ENCODE assay signal across 18 cellular contexts in the genomic region with DNA sequence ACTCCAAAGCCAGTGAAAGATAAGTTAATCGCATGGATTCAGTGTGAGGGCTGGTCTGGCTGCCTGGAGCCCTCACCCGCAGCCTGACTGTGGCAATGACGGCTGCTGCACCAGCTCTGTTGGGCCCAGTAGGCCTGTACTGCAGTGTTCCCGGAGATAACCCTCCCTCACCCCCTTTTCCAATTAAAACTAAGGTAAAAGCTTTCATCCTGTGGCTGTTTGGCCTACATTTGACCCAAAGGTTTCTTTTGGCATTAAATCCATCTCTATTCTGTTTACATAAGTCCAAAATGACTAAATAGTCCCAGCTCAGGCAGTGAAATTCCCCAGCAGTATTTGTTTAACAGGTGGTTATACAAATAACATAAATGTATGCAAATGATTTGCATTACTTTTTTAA.
DNase-seq lines count a peak whose midpoint lies in the region; FAIRE-seq and TF ChIP-seq lines count a peak whose summit lies in the region.
"Had no signal": no experiment of that assay in that cellular context is flagged by ENCODE, and none has a peak within 500 bp of the region (broad histone marks: within the 10 kb centered on the region; RNA-seq: fewer than 3 reads in every experiment).

No MANE protein-coding gene starts in this region.

- H3K4me1 Mint-ChIP-seq in MCF 10A (ENCODE audit: insufficient read depth, unreplicated experiment), result peaks cover 2% of the 10 kb centered on the region
- H3K4me1 Mint-ChIP-seq in activated T-helper 2 cell treated with anti-CD3 and anti-CD28 coated beads, Interferon-gamma antibody, Interleukin-2, Interleukin-4, amounts not matched to agents 10 μg/mL and 5 μg/mL and 100 μg/mL, durations not matched to agents 14 hours and 24 hours and 36 hours (ENCODE audit: low read depth), result peaks cover 1% of the 10 kb centered on the region
- H3K4me1 Mint-ChIP-seq in activated CD4-positive, alpha-beta T cell treated with anti-CD3 and anti-CD28 coated beads, Interleukin-2, amount 10 ng/mL, durations not matched to agents 7 days and 5 days, result no peaks in the 10 kb centered on the region
- H3K4me1 Mint-ChIP-seq: activated naive CD4-positive, alpha-beta T cell treated with anti-CD3 and anti-CD28 coated beads, Interleukin-2, amount 10 ng/mL, durations not matched to agents 7 days and 5 days; natural killer cell had no signal

- H3K9me3 Mint-ChIP-seq in MCF 10A (ENCODE audit: unreplicated experiment), result no peaks in the 10 kb centered on the region
- H3K9me3 Mint-ChIP-seq in activated T-helper 2 cell treated with anti-CD3 and anti-CD28 coated beads, Interferon-gamma antibody, Interleukin-2, Interleukin-4, amounts not matched to agents 10 μg/mL and 5 μg/mL and 100 μg/mL, durations not matched to agents 14 hours and 24 hours and 36 hours, result no peaks in the 10 kb centered on the region
- no peaks in the 10 kb centered on the region for H3K9me3 Mint-ChIP-seq in activated CD4-positive, alpha-beta T cell treated with anti-CD3 and anti-CD28 coated beads, Interleukin-2, amount 10 ng/mL, durations not matched to agents 7 days and 5 days
- H3K9me3 Mint-ChIP-seq: activated naive CD4-positive, alpha-beta T cell treated with anti-CD3 and anti-CD28 coated beads, Interleukin-2, amount 10 ng/mL, durations not matched to agents 7 days and 5 days; natural killer cell had no signal

- no peak for TF ChIP-seq POLR2A in endothelial cell of umbilical vein (IDR thresholded peaks at IDR 0.05; ENCODE audit: low read depth, low read length)

- H3K9me3 ChIP-seq in mammary epithelial cell (replicated peaks; ENCODE audit: insufficient read depth, low read length) (no peaks in the 10 kb centered on the region), OCI-LY1 (ENCODE audit: low read length) (peaks cover 11% of the 10 kb centered on the region), endothelial cell of umbilical vein (replicated peaks; ENCODE audit: control insufficient read depth, insufficient read depth, low read length) (no peaks in the 10 kb centered on the region), thymus (ENCODE audit: control insufficient read depth) (no peaks in the 10 kb centered on the region)
- H3K9me3 ChIP-seq: heart right ventricle, SJCRH30 had no signal

- H3K36me3 ChIP-seq in mammary epithelial cell (ENCODE audit: insufficient read depth, low read length) (peaks cover 2% of the 10 kb centered on the region), OCI-LY1 (ENCODE audit: insufficient read depth, low read length) (peaks cover 69% of the 10 kb centered on the region), endothelial cell of umbilical vein (ENCODE audit: control insufficient read depth in 2 of 2, extremely low read depth in 1 of 2, insufficient read depth in 2 of 2, low read length in 2 of 2) (peaks cover 5 to 9% of the 10 kb centered on the region in 2 experiments), thymus (ENCODE audit: control insufficient read depth, insufficient read depth) (no peaks in the 10 kb centered on the region)

- TF ChIP-seq CTCF in mammary epithelial cell (conservative IDR thresholded peaks at IDR 0.05 in 1 of 2, IDR thresholded peaks at IDR 0.05 in 1 of 2; ENCODE audit: extremely low read depth in 1 of 2, insufficient read depth in 1 of 2, low read depth in 1 of 2, low read length in 2 of 2) (no peak), MCF 10A (IDR thresholded peaks at IDR 0.05; ENCODE audit: unreplicated experiment) (no peak), OCI-LY1 (IDR thresholded peaks at IDR 0.05; ENCODE audit: low read length) (no peak), endothelial cell of umbilical vein (IDR thresholded peaks at IDR 0.05; ENCODE audit: extremely low read depth in 1 of 2, insufficient read depth in 1 of 2, low read depth in 1 of 2, low read length in 2 of 2) (no peak)

- DNase-seq in mammary epithelial cell (peak; percentile 8), MCF 10A (ENCODE audit: unreplicated experiment) (no peak), endothelial cell of umbilical vein (ENCODE audit: low read depth, low spot score) (peak; percentile 18), NCI-H1436 treated with DMSO at 0.1 percent for 48 hours (lab: John Stamatoyannopoulos, UW) (no peak)
- no peak for DNase-seq in activated T-helper 2 cell treated with anti-CD3 and anti-CD28 coated beads, Interferon-gamma antibody, Interleukin-2, Interleukin-4, amounts not matched to agents 10 μg/mL and 5 μg/mL and 100 μg/mL, durations not matched to agents 14 hours and 24 hours and 36 hours (ENCODE audit: low spot score)
- no peak for DNase-seq in activated CD4-positive, alpha-beta T cell treated with anti-CD3 and anti-CD28 coated beads, Interleukin-2, amount 10 ng/mL, durations not matched to agents 7 days and 5 days
- DNase-seq: activated naive CD4-positive, alpha-beta T cell treated with anti-CD3 and anti-CD28 coated beads, Interleukin-2, amount 10 ng/mL, durations not matched to agents 7 days and 5 days; erythroblast; heart right ventricle; KBM-7; kidney glomerular epithelial cell; natural killer cell; NCI-H2029 treated with DMSO at 0.1 percent for 48 hours; NCI-H82; SJCRH30; stimulated activated naive CD4-positive, alpha-beta T cell treated with Interleukin-2 at 50 U/mL for 16 hours had no signal

- no peak overlapping the region for H3K27ac Mint-ChIP-seq in MCF 10A (ENCODE audit: low read depth, unreplicated experiment)
- no peak overlapping the region for H3K27ac Mint-ChIP-seq in activated T-helper 2 cell treated with anti-CD3 and anti-CD28 coated beads, Interferon-gamma antibody, Interleukin-2, Interleukin-4, amounts not matched to agents 10 μg/mL and 5 μg/mL and 100 μg/mL, durations not matched to agents 14 hours and 24 hours and 36 hours
- no peak overlapping the region for H3K27ac Mint-ChIP-seq in activated CD4-positive, alpha-beta T cell treated with anti-CD3 and anti-CD28 coated beads, Interleukin-2, amount 10 ng/mL, durations not matched to agents 7 days and 5 days
- H3K27ac Mint-ChIP-seq: activated naive CD4-positive, alpha-beta T cell treated with anti-CD3 and anti-CD28 coated beads, Interleukin-2, amount 10 ng/mL, durations not matched to agents 7 days and 5 days; natural killer cell had no signal

- intact Hi-C loops in mammary epithelial cell (cut with micrococcal nuclease) (no loop called here), MCF 10A (cut with micrococcal nuclease) (no loop called here), endothelial cell of umbilical vein (cut with micrococcal nuclease) (no loop called here)
- intact Hi-C loops in activated T-helper 2 cell treated with anti-CD3 and anti-CD28 coated beads, Interferon-gamma antibody, Interleukin-2, Interleukin-4, amounts not matched to agents 10 μg/mL and 5 μg/mL and 100 μg/mL, durations not matched to agents 14 hours and 24 hours and 36 hours (cut with micrococcal nuclease), result no loop called here

- WGBS in mammary epithelial cell (ENCODE audit: low coverage, missing lambda C conversion rate), result 100% methylated on average over 4 of the region's 4 CpGs
- whole genome bisulfite sequencing in thymus, result 95% methylated on average over 4 of the region's 4 CpGs

- dilution Hi-C loops in mammary epithelial cell (cut with HindIII; ENCODE audit: low sequenced_read_pairs), result no loop called here
- dilution Hi-C loops in endothelial cell of umbilical vein (cut with MboI; ENCODE audit: extremely low pct_ligation_motif_present, low sequenced_read_pairs), result no loop called here

- no peak overlapping the region for H3K4me3 Mint-ChIP-seq in MCF 10A (ENCODE audit: unreplicated experiment)
- H3K4me3 Mint-ChIP-seq in activated T-helper 2 cell treated with anti-CD3 and anti-CD28 coated beads, Interferon-gamma antibody, Interleukin-2, Interleukin-4, amounts not matched to agents 10 μg/mL and 5 μg/mL and 100 μg/mL, durations not matched to agents 14 hours and 24 hours and 36 hours (ENCODE audit: low read depth), result no peak overlapping the region
- H3K4me3 Mint-ChIP-seq in activated CD4-positive, alpha-beta T cell treated with anti-CD3 and anti-CD28 coated beads, Interleukin-2, amount 10 ng/mL, durations not matched to agents 7 days and 5 days, result no peak overlapping the region
- H3K4me3 Mint-ChIP-seq: activated naive CD4-positive, alpha-beta T cell treated with anti-CD3 and anti-CD28 coated beads, Interleukin-2, amount 10 ng/mL, durations not matched to agents 7 days and 5 days; natural killer cell had no signal

- peaks cover 4% of the 10 kb centered on the region for H3K4me1 ChIP-seq in mammary epithelial cell (ENCODE audit: insufficient read depth, low read length)
- H3K4me1 ChIP-seq in OCI-LY1 (ENCODE audit: insufficient read depth, low read length, severe bottlenecking), result peaks cover 62% of the 10 kb centered on the region
- peaks cover 6% of the 10 kb centered on the region for H3K4me1 ChIP-seq in endothelial cell of umbilical vein (ENCODE audit: control insufficient read depth, extremely low read depth, insufficient read depth, low read length)
- no peaks in the 10 kb centered on the region for H3K4me1 ChIP-seq in thymus (ENCODE audit: control insufficient read depth, insufficient read depth, low read length)
- H3K4me1 ChIP-seq: SJCRH30 had no signal

- in situ Hi-C loops in mammary epithelial cell (cut with MboI; ENCODE audit: low sequenced_read_pairs in 2 of 2), result no loop called here

- H3K4me3 ChIP-seq in mammary epithelial cell (replicated peaks in 1 of 3; ENCODE audit: insufficient read depth in 1 of 3, low read depth in 2 of 3, low read length in 3 of 3) (no peak overlapping the region), OCI-LY1 (ENCODE audit: low read depth, low read length, poor library complexity, severe bottlenecking) (peak overlapping the region; percentile 1), endothelial cell of umbilical vein (replicated peaks in 1 of 3; ENCODE audit: insufficient read depth in 1 of 3, low read depth in 1 of 3, low read length in 3 of 3) (no peak overlapping the region), thymus (ENCODE audit: low read length) (no peak overlapping the region)
- H3K4me3 ChIP-seq: heart right ventricle, SJCRH30 had no signal

- H3K9me2 ChIP-seq in OCI-LY1 (ENCODE audit: low read depth, low read length), result no peaks in the 10 kb centered on the region

- FAIRE-seq in endothelial cell of umbilical vein (lab: Jason Lieb, UNC), result no peak

- H3F3A ChIP-seq in OCI-LY1 (ENCODE audit: insufficient read depth, low read length), result peaks cover 12% of the 10 kb centered on the region; the same call in 1 of the 2 replicates

- peaks cover 21% of the 10 kb centered on the region for H3K36me3 Mint-ChIP-seq in MCF 10A (ENCODE audit: insufficient read depth, unreplicated experiment)
- H3K36me3 Mint-ChIP-seq in activated T-helper 2 cell treated with anti-CD3 and anti-CD28 coated beads, Interferon-gamma antibody, Interleukin-2, Interleukin-4, amounts not matched to agents 10 μg/mL and 5 μg/mL and 100 μg/mL, durations not matched to agents 14 hours and 24 hours and 36 hours (ENCODE audit: low read depth), result no peaks in the 10 kb centered on the region
- no peaks in the 10 kb centered on the region for H3K36me3 Mint-ChIP-seq in activated CD4-positive, alpha-beta T cell treated with anti-CD3 and anti-CD28 coated beads, Interleukin-2, amount 10 ng/mL, durations not matched to agents 7 days and 5 days (ENCODE audit: low read depth)
- H3K36me3 Mint-ChIP-seq: activated naive CD4-positive, alpha-beta T cell treated with anti-CD3 and anti-CD28 coated beads, Interleukin-2, amount 10 ng/mL, durations not matched to agents 7 days and 5 days; natural killer cell had no signal

- POLR2A ChIA-PET in MCF 10A (lab: Yijun Ruan, JAX), result no interaction called here
- POLR2A ChIA-PET in endothelial cell of umbilical vein (lab: Charles Lee), result no interaction called here
- POLR2A ChIA-PET in activated CD4-positive, alpha-beta T cell treated with anti-CD3 and anti-CD28 coated beads, Interleukin-2, amount 10 ng/mL, durations not matched to agents 7 days and 5 days (lab: Charles Lee), result no interaction called here

- H2AFZ ChIP-seq in mammary epithelial cell (ENCODE audit: low read depth, low read length) (no peak overlapping the region), OCI-LY1 (ENCODE audit: low read length) (no peak overlapping the region), endothelial cell of umbilical vein (ENCODE audit: low read depth, low read length) (no peak overlapping the region)

- H3K27ac ChIP-seq in mammary epithelial cell (ENCODE audit: insufficient read depth, low read depth, low read length) (no peak overlapping the region), OCI-LY1 (ENCODE audit: low read depth, low read length, poor library complexity, severe bottlenecking) (peak overlapping the region; percentile 99), endothelial cell of umbilical vein (ENCODE audit: insufficient read depth, low read depth, low read length) (no peak overlapping the region), thymus (ENCODE audit: low read depth) (peak overlapping the region; percentile 21)
- H3K27ac ChIP-seq: SJCRH30 had no signal

- no peaks in the 10 kb centered on the region for H3K9me1 ChIP-seq in endothelial cell of umbilical vein (replicated peaks; ENCODE audit: control insufficient read depth, extremely low read depth, insufficient read depth, low read length)

- no TSS peak for BruUV-seq in mammary epithelial cell (replicated peaks; lab: Mats Ljungman, UMichigan)
- no TSS peak for BruUV-seq in MCF 10A (replicated peaks; lab: Mats Ljungman, UMichigan)
- BruUV-seq in endothelial cell of umbilical vein (replicated peaks; lab: Mats Ljungman, UMichigan), result no TSS peak

- H3K27me3 ChIP-seq in mammary epithelial cell (ENCODE audit: insufficient read depth, low read length), result no peaks in the 10 kb centered on the region
- no peaks in the 10 kb centered on the region for H3K27me3 ChIP-seq in OCI-LY1 (ENCODE audit: insufficient read depth, low read length)
- H3K27me3 ChIP-seq in endothelial cell of umbilical vein (ENCODE audit: control insufficient read depth in 2 of 2, insufficient read depth in 2 of 2, low read length in 2 of 2), result no peaks in the 10 kb centered on the region
- H3K27me3 ChIP-seq in thymus (ENCODE audit: control insufficient read depth, insufficient read depth), result no peaks in the 10 kb centered on the region
- H3K27me3 ChIP-seq: heart right ventricle, SJCRH30 had no signal

- H3K9ac ChIP-seq in mammary epithelial cell (ENCODE audit: insufficient read depth, low read length), result no peak overlapping the region
- H3K9ac ChIP-seq in OCI-LY1 (ENCODE audit: low read length), result peak overlapping the region; percentile 4; the same call in 1 of the 2 replicates
- H3K9ac ChIP-seq in endothelial cell of umbilical vein (replicated peaks; ENCODE audit: extremely low read depth, insufficient read depth, low read length), result no peak overlapping the region

- H3K4me2 ChIP-seq in mammary epithelial cell (ENCODE audit: insufficient read depth, low read depth, low read length), result no peak overlapping the region
- H3K4me2 ChIP-seq in OCI-LY1 (ENCODE audit: low read length), result peak overlapping the region; percentile 6; the same call in 1 of the 2 replicates
- H3K4me2 ChIP-seq in endothelial cell of umbilical vein (ENCODE audit: insufficient read depth, low read length), result no peak overlapping the region

- H3K79me2 ChIP-seq in mammary epithelial cell (ENCODE audit: insufficient read depth, low read length) (no peaks in the 10 kb centered on the region), OCI-LY1 (ENCODE audit: insufficient read depth, low read length) (no peaks in the 10 kb centered on the region), endothelial cell of umbilical vein (ENCODE audit: control insufficient read depth, insufficient read depth, low read length) (no peaks in the 10 kb centered on the region)

- H4K20me1 ChIP-seq in mammary epithelial cell (ENCODE audit: insufficient read depth, low read length) (no peaks in the 10 kb centered on the region), OCI-LY1 (ENCODE audit: insufficient read depth, low read length) (no peaks in the 10 kb centered on the region), endothelial cell of umbilical vein (replicated peaks; ENCODE audit: control insufficient read depth, extremely low read depth, insufficient read depth, low read length) (no peaks in the 10 kb centered on the region)

- no peaks in the 10 kb centered on the region for H3K27me3 Mint-ChIP-seq in MCF 10A (ENCODE audit: insufficient read depth, unreplicated experiment)
- peaks cover 1% of the 10 kb centered on the region for H3K27me3 Mint-ChIP-seq in activated T-helper 2 cell treated with anti-CD3 and anti-CD28 coated beads, Interferon-gamma antibody, Interleukin-2, Interleukin-4, amounts not matched to agents 10 μg/mL and 5 μg/mL and 100 μg/mL, durations not matched to agents 14 hours and 24 hours and 36 hours (ENCODE audit: low read depth)
- peaks cover 1% of the 10 kb centered on the region for H3K27me3 Mint-ChIP-seq in activated CD4-positive, alpha-beta T cell treated with anti-CD3 and anti-CD28 coated beads, Interleukin-2, amount 10 ng/mL, durations not matched to agents 7 days and 5 days

- CTCF ChIA-PET in mammary epithelial cell (lab: Charles Lee; ENCODE audit: low non-redundant PET) (no interaction called here), MCF 10A (lab: Yijun Ruan, JAX) (no interaction called here), endothelial cell of umbilical vein (lab: Charles Lee) (no interaction called here)
- CTCF ChIA-PET in activated CD4-positive, alpha-beta T cell treated with anti-CD3 and anti-CD28 coated beads, Interleukin-2, amount 10 ng/mL, durations not matched to agents 7 days and 5 days (lab: Charles Lee), result no interaction called here

Comparison
In these comparisons a context has a peak if more than half of its experiments do, and no peak if none do; other contexts are left out.
1. DNase-seq: peak in mammary epithelial cell (single experiment) and endothelial cell of umbilical vein (single experiment); none in MCF 10A (single experiment), activated T-helper 2 cell treated with anti-CD3 and anti-CD28 coated beads, Interferon-gamma antibody, Interleukin-2, Interleukin-4, amounts not matched to agents 10 μg/mL and 5 μg/mL and 100 μg/mL, durations not matched to agents 14 hours and 24 hours and 36 hours (single experiment), NCI-H1436 treated with DMSO at 0.1 percent for 48 hours (single experiment) and activated CD4-positive, alpha-beta T cell treated with anti-CD3 and anti-CD28 coated beads, Interleukin-2, amount 10 ng/mL, durations not matched to agents 7 days and 5 days (single experiment).
2. H3K27ac ChIP-seq: peak in OCI-LY1 (single experiment) and thymus (single experiment); none in mammary epithelial cell (single experiment) and endothelial cell of umbilical vein (single experiment).